1 cellular context compared by ENCODE assay signal in the genomic region with DNA sequence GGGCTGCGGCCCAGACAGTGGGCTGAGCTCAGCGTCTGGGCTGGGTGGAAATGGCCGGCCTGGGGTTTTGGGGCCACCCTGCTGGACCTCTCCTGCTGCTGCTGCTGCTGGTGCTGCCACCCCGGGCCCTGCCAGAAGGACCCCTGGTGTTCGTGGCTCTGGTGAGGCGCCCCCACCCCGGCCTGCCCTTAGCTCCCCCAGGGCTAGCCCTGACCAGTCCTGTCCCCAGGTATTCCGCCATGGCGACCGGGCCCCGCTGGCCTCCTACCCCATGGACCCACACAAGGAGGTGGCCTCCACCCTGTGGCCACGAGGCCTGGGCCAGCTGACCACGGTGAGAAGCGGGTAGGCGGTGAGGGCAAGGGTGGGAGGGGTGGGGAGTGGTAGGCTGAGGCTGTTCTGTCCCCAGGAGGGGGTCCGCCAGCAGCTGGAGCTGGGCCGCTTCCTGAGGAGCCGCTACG.
TF ChIP-seq lines count a peak whose summit lies in the region.

A gene with protein sequence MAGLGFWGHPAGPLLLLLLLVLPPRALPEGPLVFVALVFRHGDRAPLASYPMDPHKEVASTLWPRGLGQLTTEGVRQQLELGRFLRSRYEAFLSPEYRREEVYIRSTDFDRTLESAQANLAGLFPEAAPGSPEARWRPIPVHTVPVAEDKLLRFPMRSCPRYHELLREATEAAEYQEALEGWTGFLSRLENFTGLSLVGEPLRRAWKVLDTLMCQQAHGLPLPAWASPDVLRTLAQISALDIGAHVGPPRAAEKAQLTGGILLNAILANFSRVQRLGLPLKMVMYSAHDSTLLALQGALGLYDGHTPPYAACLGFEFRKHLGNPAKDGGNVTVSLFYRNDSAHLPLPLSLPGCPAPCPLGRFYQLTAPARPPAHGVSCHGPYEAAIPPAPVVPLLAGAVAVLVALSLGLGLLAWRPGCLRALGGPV (plus strand): TSS at position 51 of the 461 bp plus-strand sequence. CDS start 0 bp downstream, at position 51.

TF ChIP-seq in GM12878, 131 proteins besides CTCF, POLR2A, EP300 and RAD21:
- TF ChIP-seq TBL1XR1 (IDR thresholded peaks at IDR 0.05; ENCODE audit: low read depth, low read length), result no peak
- TF ChIP-seq RUNX3 (IDR thresholded peaks at IDR 0.05; ENCODE audit: low read length), result no peak
- TF ChIP-seq EZH2 (IDR thresholded peaks at IDR 0.05; ENCODE audit: borderline replicate concordance, control insufficient read depth, low read depth, low read length), result no peak
- no peak for TF ChIP-seq BACH1 (IDR thresholded peaks at IDR 0.05; ENCODE audit: borderline replicate concordance)
- TF ChIP-seq TCF7 (IDR thresholded peaks at IDR 0.05; ENCODE audit: borderline replicate concordance), result no peak
- TF ChIP-seq MEF2B (IDR thresholded peaks at IDR 0.05; ENCODE audit: partially characterized antibody, poor library complexity, severe bottlenecking), result no peak
- no peak for TF ChIP-seq NFIC (IDR thresholded peaks at IDR 0.05; ENCODE audit: low read depth, low read length)
- no peak for TF ChIP-seq MTA3 (IDR thresholded peaks at IDR 0.05; ENCODE audit: borderline replicate concordance, low read length)
- TF ChIP-seq ZBED1 (IDR thresholded peaks at IDR 0.05; ENCODE audit: borderline replicate concordance), result no peak
- TF ChIP-seq ESRRA (IDR thresholded peaks at IDR 0.05; ENCODE audit: low read length), result no peak
- TF ChIP-seq RBBP5 (conservative IDR thresholded peaks at IDR 0.05), result no peak
- TF ChIP-seq, protein P1, sequence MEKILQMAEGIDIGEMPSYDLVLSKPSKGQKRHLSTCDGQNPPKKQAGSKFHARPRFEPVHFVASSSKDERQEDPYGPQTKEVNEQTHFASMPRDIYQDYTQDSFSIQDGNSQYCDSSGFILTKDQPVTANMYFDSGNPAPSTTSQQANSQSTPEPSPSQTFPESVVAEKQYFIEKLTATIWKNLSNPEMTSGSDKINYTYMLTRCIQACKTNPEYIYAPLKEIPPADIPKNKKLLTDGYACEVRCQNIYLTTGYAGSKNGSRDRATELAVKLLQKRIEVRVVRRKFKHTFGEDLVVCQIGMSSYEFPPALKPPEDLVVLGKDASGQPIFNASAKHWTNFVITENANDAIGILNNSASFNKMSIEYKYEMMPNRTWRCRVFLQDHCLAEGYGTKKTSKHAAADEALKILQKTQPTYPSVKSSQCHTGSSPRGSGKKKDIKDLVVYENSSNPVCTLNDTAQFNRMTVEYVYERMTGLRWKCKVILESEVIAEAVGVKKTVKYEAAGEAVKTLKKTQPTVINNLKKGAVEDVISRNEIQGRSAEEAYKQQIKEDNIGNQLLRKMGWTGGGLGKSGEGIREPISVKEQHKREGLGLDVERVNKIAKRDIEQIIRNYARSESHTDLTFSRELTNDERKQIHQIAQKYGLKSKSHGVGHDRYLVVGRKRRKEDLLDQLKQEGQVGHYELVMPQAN (conservative IDR thresholded peaks at IDR 0.05), result no peak
- TF ChIP-seq, protein P2, sequence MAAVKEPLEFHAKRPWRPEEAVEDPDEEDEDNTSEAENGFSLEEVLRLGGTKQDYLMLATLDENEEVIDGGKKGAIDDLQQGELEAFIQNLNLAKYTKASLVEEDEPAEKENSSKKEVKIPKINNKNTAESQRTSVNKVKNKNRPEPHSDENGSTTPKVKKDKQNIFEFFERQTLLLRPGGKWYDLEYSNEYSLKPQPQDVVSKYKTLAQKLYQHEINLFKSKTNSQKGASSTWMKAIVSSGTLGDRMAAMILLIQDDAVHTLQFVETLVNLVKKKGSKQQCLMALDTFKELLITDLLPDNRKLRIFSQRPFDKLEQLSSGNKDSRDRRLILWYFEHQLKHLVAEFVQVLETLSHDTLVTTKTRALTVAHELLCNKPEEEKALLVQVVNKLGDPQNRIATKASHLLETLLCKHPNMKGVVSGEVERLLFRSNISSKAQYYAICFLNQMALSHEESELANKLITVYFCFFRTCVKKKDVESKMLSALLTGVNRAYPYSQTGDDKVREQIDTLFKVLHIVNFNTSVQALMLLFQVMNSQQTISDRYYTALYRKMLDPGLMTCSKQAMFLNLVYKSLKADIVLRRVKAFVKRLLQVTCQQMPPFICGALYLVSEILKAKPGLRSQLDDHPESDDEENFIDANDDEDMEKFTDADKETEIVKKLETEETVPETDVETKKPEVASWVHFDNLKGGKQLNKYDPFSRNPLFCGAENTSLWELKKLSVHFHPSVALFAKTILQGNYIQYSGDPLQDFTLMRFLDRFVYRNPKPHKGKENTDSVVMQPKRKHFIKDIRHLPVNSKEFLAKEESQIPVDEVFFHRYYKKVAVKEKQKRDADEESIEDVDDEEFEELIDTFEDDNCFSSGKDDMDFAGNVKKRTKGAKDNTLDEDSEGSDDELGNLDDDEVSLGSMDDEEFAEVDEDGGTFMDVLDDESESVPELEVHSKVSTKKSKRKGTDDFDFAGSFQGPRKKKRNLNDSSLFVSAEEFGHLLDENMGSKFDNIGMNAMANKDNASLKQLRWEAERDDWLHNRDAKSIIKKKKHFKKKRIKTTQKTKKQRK (IDR thresholded peaks at IDR 0.05; ENCODE audit: low read depth, low read length), result no peak
- TF ChIP-seq, protein P3, sequence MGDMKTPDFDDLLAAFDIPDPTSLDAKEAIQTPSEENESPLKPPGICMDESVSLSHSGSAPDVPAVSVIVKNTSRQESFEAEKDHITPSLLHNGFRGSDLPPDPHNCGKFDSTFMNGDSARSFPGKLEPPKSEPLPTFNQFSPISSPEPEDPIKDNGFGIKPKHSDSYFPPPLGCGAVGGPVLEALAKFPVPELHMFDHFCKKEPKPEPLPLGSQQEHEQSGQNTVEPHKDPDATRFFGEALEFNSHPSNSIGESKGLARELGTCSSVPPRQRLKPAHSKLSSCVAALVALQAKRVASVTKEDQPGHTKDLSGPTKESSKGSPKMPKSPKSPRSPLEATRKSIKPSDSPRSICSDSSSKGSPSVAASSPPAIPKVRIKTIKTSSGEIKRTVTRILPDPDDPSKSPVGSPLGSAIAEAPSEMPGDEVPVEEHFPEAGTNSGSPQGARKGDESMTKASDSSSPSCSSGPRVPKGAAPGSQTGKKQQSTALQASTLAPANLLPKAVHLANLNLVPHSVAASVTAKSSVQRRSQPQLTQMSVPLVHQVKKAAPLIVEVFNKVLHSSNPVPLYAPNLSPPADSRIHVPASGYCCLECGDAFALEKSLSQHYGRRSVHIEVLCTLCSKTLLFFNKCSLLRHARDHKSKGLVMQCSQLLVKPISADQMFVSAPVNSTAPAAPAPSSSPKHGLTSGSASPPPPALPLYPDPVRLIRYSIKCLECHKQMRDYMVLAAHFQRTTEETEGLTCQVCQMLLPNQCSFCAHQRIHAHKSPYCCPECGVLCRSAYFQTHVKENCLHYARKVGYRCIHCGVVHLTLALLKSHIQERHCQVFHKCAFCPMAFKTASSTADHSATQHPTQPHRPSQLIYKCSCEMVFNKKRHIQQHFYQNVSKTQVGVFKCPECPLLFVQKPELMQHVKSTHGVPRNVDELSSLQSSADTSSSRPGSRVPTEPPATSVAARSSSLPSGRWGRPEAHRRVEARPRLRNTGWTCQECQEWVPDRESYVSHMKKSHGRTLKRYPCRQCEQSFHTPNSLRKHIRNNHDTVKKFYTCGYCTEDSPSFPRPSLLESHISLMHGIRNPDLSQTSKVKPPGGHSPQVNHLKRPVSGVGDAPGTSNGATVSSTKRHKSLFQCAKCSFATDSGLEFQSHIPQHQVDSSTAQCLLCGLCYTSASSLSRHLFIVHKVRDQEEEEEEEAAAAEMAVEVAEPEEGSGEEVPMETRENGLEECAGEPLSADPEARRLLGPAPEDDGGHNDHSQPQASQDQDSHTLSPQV (IDR thresholded peaks at IDR 0.05), result no peak
- no peak for TF ChIP-seq SMAD1 (IDR thresholded peaks at IDR 0.05; ENCODE audit: low read depth, partially characterized antibody)
- TF ChIP-seq, protein P4, sequence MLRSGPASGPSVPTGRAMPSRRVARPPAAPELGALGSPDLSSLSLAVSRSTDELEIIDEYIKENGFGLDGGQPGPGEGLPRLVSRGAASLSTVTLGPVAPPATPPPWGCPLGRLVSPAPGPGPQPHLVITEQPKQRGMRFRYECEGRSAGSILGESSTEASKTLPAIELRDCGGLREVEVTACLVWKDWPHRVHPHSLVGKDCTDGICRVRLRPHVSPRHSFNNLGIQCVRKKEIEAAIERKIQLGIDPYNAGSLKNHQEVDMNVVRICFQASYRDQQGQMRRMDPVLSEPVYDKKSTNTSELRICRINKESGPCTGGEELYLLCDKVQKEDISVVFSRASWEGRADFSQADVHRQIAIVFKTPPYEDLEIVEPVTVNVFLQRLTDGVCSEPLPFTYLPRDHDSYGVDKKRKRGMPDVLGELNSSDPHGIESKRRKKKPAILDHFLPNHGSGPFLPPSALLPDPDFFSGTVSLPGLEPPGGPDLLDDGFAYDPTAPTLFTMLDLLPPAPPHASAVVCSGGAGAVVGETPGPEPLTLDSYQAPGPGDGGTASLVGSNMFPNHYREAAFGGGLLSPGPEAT (IDR thresholded peaks at IDR 0.05; ENCODE audit: low read depth), result no peak
TF ChIP-seq in GM12878: peak in this region for 0.
